Comparison of ENCODE assay signal across 28 cellular contexts in genomic region chr22:25012743-25013142, GRCh38.
DNase-seq lines count a peak whose midpoint lies in the region; ATAC-seq, FAIRE-seq and TF ChIP-seq lines count a peak whose summit lies in the region.
"Had no signal": no experiment of that assay in that cellular context is flagged by ENCODE, and none has a peak within 500 bp of the region (broad histone marks: within the 10 kb centered on the region; RNA-seq: fewer than 3 reads in every experiment).

No MANE protein-coding gene starts in this region.

- TF ChIP-seq CTCF in heart left ventricle (IDR thresholded peaks at IDR 0.05) (no peak), WTC11 (IDR thresholded peaks at IDR 0.05) (no peak)

- peaks cover 12% of the 10 kb centered on the region for H3K36me3 Mint-ChIP-seq in WTC11
- H3K36me3 Mint-ChIP-seq: IgD-negative memory B cell, naive B cell had no signal

- H3K27ac Mint-ChIP-seq in WTC11 = no peak overlapping the region
- H3K27ac Mint-ChIP-seq: activated CD4-positive, alpha-beta T cell treated with anti-CD3 and anti-CD28 coated beads, Interleukin-2, amount 10 ng/mL, durations not matched to agents 24 days and 14 days; activated naive CD8-positive, alpha-beta T cell treated with anti-CD3 and anti-CD28 coated beads, Interleukin-2, amount 50 U/mL, for 24 hours; activated T-helper 2 cell treated with anti-CD3 and anti-CD28 coated beads, Interferon-gamma antibody, Interleukin-2, Interleukin-4, amounts not matched to agents 10 μg/mL and 5 μg/mL and 100 μg/mL, durations not matched to agents 14 hours and 24 hours and 36 hours; IgD-negative memory B cell; naive B cell had no signal

- no peak for ATAC-seq in heart left ventricle
- peak; percentile 56 for ATAC-seq in WTC11
- ATAC-seq: activated naive CD8-positive, alpha-beta T cell treated with anti-CD3 and anti-CD28 coated beads, Interleukin-2, amount 50 U/mL, for 24 hours; pancreas; stimulated activated naive CD8-positive, alpha-beta T cell treated with anti-CD3 and anti-CD28 coated beads, Interleukin-15, amount 100 ng/mL, for 72 hours had no signal

- H3K27me3 Mint-ChIP-seq in WTC11 (ENCODE audit: low read depth) = no peaks in the 10 kb centered on the region
- H3K27me3 Mint-ChIP-seq: activated naive CD8-positive, alpha-beta T cell treated with anti-CD3 and anti-CD28 coated beads, Interleukin-2, amount 50 U/mL, for 24 hours; stimulated activated naive CD8-positive, alpha-beta T cell treated with anti-CD3 and anti-CD28 coated beads, Interleukin-15, amount 100 ng/mL, for 72 hours had no signal

- peaks cover 7% of the 10 kb centered on the region for H3K9me3 Mint-ChIP-seq in WTC11
- H3K9me3 Mint-ChIP-seq: activated CD4-positive, alpha-beta T cell treated with anti-CD3 and anti-CD28 coated beads, Interleukin-2, amount 10 ng/mL, durations not matched to agents 24 days and 14 days; activated naive CD8-positive, alpha-beta T cell treated with anti-CD3 and anti-CD28 coated beads, Interleukin-2, amount 50 U/mL, for 24 hours; activated T-helper 2 cell treated with anti-CD3 and anti-CD28 coated beads, Interferon-gamma antibody, Interleukin-2, Interleukin-4, amounts not matched to agents 10 μg/mL and 5 μg/mL and 100 μg/mL, durations not matched to agents 14 hours and 24 hours and 36 hours; IgD-negative memory B cell; stimulated activated naive CD8-positive, alpha-beta T cell treated with anti-CD3 and anti-CD28 coated beads, Interleukin-15, amount 100 ng/mL, for 72 hours had no signal

- intact Hi-C loops in heart left ventricle (cut with DNase I) = loop anchor here in 1 of 10 donors (5.0 kb wide), 1 partner anchor 40 kb away; no protein-coding TSS in a partner anchor
- intact Hi-C loops in cardiac septum (cut with DNase I) = no loop called here

- H3K4me3 ChIP-seq in heart left ventricle (no peak overlapping the region), mesodermal cell (ENCODE audit: extremely low read depth, insufficient read depth, low read length, poor library complexity, severe bottlenecking) (no peak overlapping the region)
- H3K4me3 ChIP-seq: esophagus squamous epithelium, pancreas, sigmoid colon had no signal

- H3K4me1 Mint-ChIP-seq in WTC11 = peaks cover 25% of the 10 kb centered on the region
- H3K4me1 Mint-ChIP-seq: activated naive CD8-positive, alpha-beta T cell treated with anti-CD3 and anti-CD28 coated beads, Interleukin-2, amount 50 U/mL, for 24 hours; naive B cell; stimulated activated naive CD8-positive, alpha-beta T cell treated with anti-CD3 and anti-CD28 coated beads, Interleukin-15, amount 100 ng/mL, for 72 hours had no signal

- no peaks in the 10 kb centered on the region for H3K9me3 ChIP-seq in heart left ventricle
- H3K9me3 ChIP-seq in mesodermal cell (ENCODE audit: control insufficient read depth, low read length) = no peaks in the 10 kb centered on the region
- H3K9me3 ChIP-seq: esophagus squamous epithelium, pancreas, sigmoid colon had no signal

- DNase-seq in heart left ventricle (no peak), cardiac septum (ENCODE audit: low spot score) (no peak), WTC11 (ENCODE audit: low spot score) (no peak), urothelium cell line (ENCODE audit: low spot score) (no peak), NCI-H2029 (lab: John Stamatoyannopoulos, UW) (no peak), NAMALWA (ENCODE audit: low spot score) (no peak)
- DNase-seq in stimulated activated CD4-positive, alpha-beta T cell treated with anti-CD3 and anti-CD28 coated beads, Interleukin-4, amount 100 ng/mL, for 1 hour = no peak
- DNase-seq: activated CD4-positive, alpha-beta T cell treated with anti-CD3 and anti-CD28 coated beads, Interleukin-2, amount 10 ng/mL, durations not matched to agents 24 days and 14 days; activated naive CD8-positive, alpha-beta T cell treated with anti-CD3 and anti-CD28 coated beads, Interleukin-2, amount 50 U/mL, for 24 hours; caudate nucleus; DMS79; effector CD8-positive, alpha-beta T cell; esophagus squamous epithelium; left ventricle myocardium superior; MM.1S; naive B cell; NCI-H1930; NCI-H446; NK-92 treated with Interleukin-12 subunit alpha and Interleukin-12 subunit beta, amount 100 ng/mL, for 24 hours; pancreas; sigmoid colon; stimulated activated CD4-positive, alpha-beta T cell treated with anti-CD3 and anti-CD28 coated beads, Interleukin-1b, Interleukin-23, amount 100 ng/mL, for 48 hours; stimulated activated naive CD8-positive, alpha-beta T cell treated with anti-CD3 and anti-CD28 coated beads, Interleukin-15, amount 100 ng/mL, for 72 hours had no signal

- no peak for TF ChIP-seq POLR2A in heart left ventricle (IDR thresholded peaks at IDR 0.05)

- no peaks in the 10 kb centered on the region for H3K27me3 ChIP-seq in heart left ventricle
- H3K27me3 ChIP-seq: esophagus squamous epithelium, pancreas, sigmoid colon had no signal

- H3K36me3 ChIP-seq in heart left ventricle = no peaks in the 10 kb centered on the region
- no peaks in the 10 kb centered on the region for H3K36me3 ChIP-seq in mesodermal cell (ENCODE audit: control insufficient read depth, insufficient read depth, low read length)
- H3K36me3 ChIP-seq: pancreas, sigmoid colon had no signal

- POLR2A ChIA-PET in WTC11 (lab: Charles Lee) = interaction anchor here (0.9 kb wide), 1 partner anchor 8 kb away, joined by 4 read pairs; no protein-coding TSS in a partner anchor

- peaks cover 0 to 53% (median 25%) of the 10 kb centered on the region in 12 donors for H3K4me1 ChIP-seq in heart left ventricle
- peaks cover 10% of the 10 kb centered on the region for H3K4me1 ChIP-seq in mesodermal cell (ENCODE audit: control insufficient read depth, insufficient read depth, low read length, poor library complexity, severe bottlenecking)
- H3K4me1 ChIP-seq: pancreas had no signal

- CTCF ChIA-PET in WTC11 (lab: Charles Lee) = interaction anchor here (1.6 kb wide), 1 partner anchor 45 kb away, joined by 6 read pairs; no protein-coding TSS in a partner anchor

- peak overlapping the region in 10 of 12 donors; percentile 14 to 72 (median 59) for H3K27ac ChIP-seq in heart left ventricle
- H3K27ac ChIP-seq in mesodermal cell (ENCODE audit: low read depth, low read length, severe bottlenecking) = peak overlapping the region; percentile 66
- H3K27ac ChIP-seq: C4-2B had no signal

- H3K4me3 Mint-ChIP-seq in WTC11 = no peak overlapping the region
- H3K4me3 Mint-ChIP-seq: activated CD4-positive, alpha-beta T cell treated with anti-CD3 and anti-CD28 coated beads, Interleukin-2, amount 10 ng/mL, durations not matched to agents 24 days and 14 days; activated naive CD8-positive, alpha-beta T cell treated with anti-CD3 and anti-CD28 coated beads, Interleukin-2, amount 50 U/mL, for 24 hours; IgD-negative memory B cell; naive B cell; stimulated activated naive CD8-positive, alpha-beta T cell treated with anti-CD3 and anti-CD28 coated beads, Interleukin-15, amount 100 ng/mL, for 72 hours had no signal

- peak; percentile 53 for FAIRE-seq in urothelium cell line (lab: Jason Lieb, UNC)
- FAIRE-seq: pancreas, TTC549 had no signal

- 42 to 55% (median 49%) methylated on average over 2 of the region's 2 CpGs for WGBS in heart left ventricle, 4 donors
- 58% methylated on average over 2 of the region's 2 CpGs; no CpG with 5 or more reads in 1 of the 2 experiments for WGBS in mesodermal cell (ENCODE audit: insufficient coverage in 2 of 2), 2 experiments

TF ChIP-seq in WTC11, 78 proteins besides CTCF, POLR2A, EP300 and RAD21 (continues in another document):
- TF ChIP-seq SMAD4 (CRISPR knock-in tag; IDR thresholded peaks at IDR 0.05) (no peak), GTF2I (CRISPR knock-in tag; conservative IDR thresholded peaks at IDR 0.05) (no peak), ATF1 (CRISPR knock-in tag; IDR thresholded peaks at IDR 0.05) (no peak), NR1H2 (CRISPR knock-in tag; IDR thresholded peaks at IDR 0.05) (no peak), MXD4 (CRISPR knock-in tag; IDR thresholded peaks at IDR 0.05; ENCODE audit: borderline replicate concordance) (no peak), ETV6 (CRISPR knock-in tag; IDR thresholded peaks at IDR 0.05) (no peak), NR3C1 (CRISPR knock-in tag; conservative IDR thresholded peaks at IDR 0.05; ENCODE audit: low read depth) (no peak)
- TF ChIP-seq, protein P1, sequence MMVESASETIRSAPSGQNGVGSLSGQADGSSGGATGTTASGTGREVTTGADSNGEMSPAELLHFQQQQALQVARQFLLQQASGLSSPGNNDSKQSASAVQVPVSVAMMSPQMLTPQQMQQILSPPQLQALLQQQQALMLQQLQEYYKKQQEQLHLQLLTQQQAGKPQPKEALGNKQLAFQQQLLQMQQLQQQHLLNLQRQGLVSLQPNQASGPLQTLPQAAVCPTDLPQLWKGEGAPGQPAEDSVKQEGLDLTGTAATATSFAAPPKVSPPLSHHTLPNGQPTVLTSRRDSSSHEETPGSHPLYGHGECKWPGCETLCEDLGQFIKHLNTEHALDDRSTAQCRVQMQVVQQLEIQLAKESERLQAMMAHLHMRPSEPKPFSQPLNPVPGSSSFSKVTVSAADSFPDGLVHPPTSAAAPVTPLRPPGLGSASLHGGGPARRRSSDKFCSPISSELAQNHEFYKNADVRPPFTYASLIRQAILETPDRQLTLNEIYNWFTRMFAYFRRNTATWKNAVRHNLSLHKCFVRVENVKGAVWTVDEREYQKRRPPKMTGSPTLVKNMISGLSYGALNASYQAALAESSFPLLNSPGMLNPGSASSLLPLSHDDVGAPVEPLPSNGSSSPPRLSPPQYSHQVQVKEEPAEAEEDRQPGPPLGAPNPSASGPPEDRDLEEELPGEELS (CRISPR knock-in tag; IDR thresholded peaks at IDR 0.05) = no peak
- TF ChIP-seq, protein P2, sequence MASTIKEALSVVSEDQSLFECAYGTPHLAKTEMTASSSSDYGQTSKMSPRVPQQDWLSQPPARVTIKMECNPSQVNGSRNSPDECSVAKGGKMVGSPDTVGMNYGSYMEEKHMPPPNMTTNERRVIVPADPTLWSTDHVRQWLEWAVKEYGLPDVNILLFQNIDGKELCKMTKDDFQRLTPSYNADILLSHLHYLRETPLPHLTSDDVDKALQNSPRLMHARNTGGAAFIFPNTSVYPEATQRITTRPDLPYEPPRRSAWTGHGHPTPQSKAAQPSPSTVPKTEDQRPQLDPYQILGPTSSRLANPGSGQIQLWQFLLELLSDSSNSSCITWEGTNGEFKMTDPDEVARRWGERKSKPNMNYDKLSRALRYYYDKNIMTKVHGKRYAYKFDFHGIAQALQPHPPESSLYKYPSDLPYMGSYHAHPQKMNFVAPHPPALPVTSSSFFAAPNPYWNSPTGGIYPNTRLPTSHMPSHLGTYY (CRISPR knock-in tag; IDR thresholded peaks at IDR 0.05) = no peak
